In genomic region chr18:48781990-48782368, GRCh38 we compare ENCODE assay signal across 10 cellular contexts.
DNase-seq lines count a peak whose midpoint lies in the region; ATAC-seq, FAIRE-seq and TF ChIP-seq lines count a peak whose summit lies in the region.
"Had no signal": no experiment of that assay in that cellular context is flagged by ENCODE, and none has a peak within 500 bp of the region (broad histone marks: within the 10 kb centered on the region; RNA-seq: fewer than 3 reads in every experiment).

No MANE protein-coding gene starts in this region.

- TF ChIP-seq CTCF in endodermal cell (conservative IDR thresholded peaks at IDR 0.05) (no peak), mesothelial cell of epicardium (IDR thresholded peaks at IDR 0.05; ENCODE audit: unreplicated experiment) (no peak)

- H3K4me1 ChIP-seq in GM23248 (ENCODE audit: insufficient read depth) (peaks cover 38% of the 10 kb centered on the region), endodermal cell (ENCODE audit: control insufficient read depth, insufficient read depth, low read length) (peaks cover 17% of the 10 kb centered on the region)

- H3K9me2 ChIP-seq in GM23248 (ENCODE audit: insufficient read depth): no peaks in the 10 kb centered on the region

- peak overlapping the region; percentile 64 for H3K4me2 ChIP-seq in GM23248 (ENCODE audit: unreplicated experiment)
- H3K4me2 ChIP-seq: PC-9 had no signal

- H3K4me3 ChIP-seq in GM23248 (peak overlapping the region; percentile 48), endodermal cell (ENCODE audit: low read length) (no peak overlapping the region)
- H3K4me3 ChIP-seq: PC-9 had no signal

- no peak overlapping the region for H2AFZ ChIP-seq in GM23248
- H2AFZ ChIP-seq: PC-9 had no signal

- no peak for ATAC-seq in stimulated activated memory B cell treated with anti-CD40 and anti-IgM and Interleukin-4, amounts not matched to agents 10 μg/mL and 1 μg/mL and 100 μg/mL, for 72 hours
- no peak for ATAC-seq in esophagus mucosa

- H3K27me3 ChIP-seq in GM23248 (replicated peaks; ENCODE audit: insufficient read depth) (no peaks in the 10 kb centered on the region), endodermal cell (ENCODE audit: control insufficient read depth, insufficient read depth, low read length, poor library complexity, severe bottlenecking) (no peaks in the 10 kb centered on the region)
- H3K27me3 ChIP-seq: BE2C had no signal

- H3K27ac Mint-ChIP-seq in endodermal cell (peak overlapping the region; percentile 90), mesothelial cell of epicardium (peak overlapping the region; percentile 98)
- H3K27ac Mint-ChIP-seq in stimulated activated memory B cell treated with anti-CD40 and anti-IgM and Interleukin-4, amounts not matched to agents 10 μg/mL and 1 μg/mL and 100 μg/mL, for 72 hours: peak overlapping the region; percentile 64

- H3K27me3 Mint-ChIP-seq in endodermal cell (ENCODE audit: insufficient read depth): no peaks in the 10 kb centered on the region
- H3K27me3 Mint-ChIP-seq in mesothelial cell of epicardium (ENCODE audit: low read depth): no peaks in the 10 kb centered on the region
- H3K27me3 Mint-ChIP-seq in stimulated activated memory B cell treated with anti-CD40 and anti-IgM and Interleukin-4, amounts not matched to agents 10 μg/mL and 1 μg/mL and 100 μg/mL, for 72 hours: no peaks in the 10 kb centered on the region

- H3K36me3 ChIP-seq in GM23248 (ENCODE audit: low read depth) (peaks cover 3% of the 10 kb centered on the region; the same call in 1 of the 2 replicates), endodermal cell (ENCODE audit: control insufficient read depth, insufficient read depth, low read length) (peaks cover 12% of the 10 kb centered on the region)
- H3K36me3 ChIP-seq: BE2C had no signal

- H3K4me1 Mint-ChIP-seq in endodermal cell (peaks cover 45% of the 10 kb centered on the region), mesothelial cell of epicardium (peaks cover 76% of the 10 kb centered on the region)
- peaks cover 62% of the 10 kb centered on the region for H3K4me1 Mint-ChIP-seq in stimulated activated memory B cell treated with anti-CD40 and anti-IgM and Interleukin-4, amounts not matched to agents 10 μg/mL and 1 μg/mL and 100 μg/mL, for 72 hours

- H3K36me3 Mint-ChIP-seq in endodermal cell (ENCODE audit: low read depth): no peaks in the 10 kb centered on the region
- H3K36me3 Mint-ChIP-seq in mesothelial cell of epicardium: no peaks in the 10 kb centered on the region
- H3K36me3 Mint-ChIP-seq in stimulated activated memory B cell treated with anti-CD40 and anti-IgM and Interleukin-4, amounts not matched to agents 10 μg/mL and 1 μg/mL and 100 μg/mL, for 72 hours: no peaks in the 10 kb centered on the region

- peaks cover 20% of the 10 kb centered on the region for H3F3A ChIP-seq in GM23248 (ENCODE audit: insufficient read depth)

- H3K27ac ChIP-seq in GM23248 (peak overlapping the region; percentile 92), endodermal cell (ENCODE audit: low read depth, low read length) (peak overlapping the region; percentile 98)
- H3K27ac ChIP-seq: PC-9 had no signal

- H4K20me1 ChIP-seq in GM23248 (ENCODE audit: insufficient read depth): no peaks in the 10 kb centered on the region

- H3K9ac ChIP-seq in GM23248 (peak overlapping the region; percentile 79), endodermal cell (ENCODE audit: extremely low read depth, low read length, poor library complexity, severe bottlenecking) (no peak overlapping the region)

- FAIRE-seq in HTR-8/SVneo (lab: Jason Lieb, UNC): no peak

- peaks cover 12% of the 10 kb centered on the region for H3K79me2 ChIP-seq in GM23248 (ENCODE audit: insufficient read depth)

- H3K9me3 ChIP-seq in GM23248 (ENCODE audit: low read depth): no peaks in the 10 kb centered on the region
- H3K9me3 ChIP-seq in endodermal cell (ENCODE audit: control insufficient read depth, low read length): no peaks in the 10 kb centered on the region
- H3K9me3 ChIP-seq: BE2C had no signal

- WGBS in GM23248 (ENCODE audit: low coverage in 1 of 2, low lambda C conversion rate in 2 of 2, missing lambda C conversion rate in 2 of 2), 2 experiments: 75% methylated on average over 2 of the region's 2 CpGs
- WGBS in endodermal cell (ENCODE audit: insufficient coverage in 1 of 2, insufficient read length in 1 of 2), 2 experiments: 100% methylated on average over 1 to 2 of the region's 2 CpGs

- peak; percentile 30 for DNase-seq in GM23248
- DNase-seq in endodermal cell: no peak
- no peak for DNase-seq in mesothelial cell of epicardium (ENCODE audit: low spot score in 2 of 2, unreplicated experiment in 2 of 2)
- DNase-seq in DMS 273 (lab: John Stamatoyannopoulos, UW; ENCODE audit: unreplicated experiment): no peak
- DNase-seq in medulla oblongata (ENCODE audit: extremely low spot score): no peak
- no peak for DNase-seq in HTR-8/SVneo (ENCODE audit: insufficient read length, low spot score)
- DNase-seq: BE2C had no signal

- in situ Hi-C loops in GM23248 (cut with MboI): no loop called here

- no peak overlapping the region for H3K4me3 Mint-ChIP-seq in endodermal cell
- no peak overlapping the region for H3K4me3 Mint-ChIP-seq in mesothelial cell of epicardium
- no peak overlapping the region for H3K4me3 Mint-ChIP-seq in stimulated activated memory B cell treated with anti-CD40 and anti-IgM and Interleukin-4, amounts not matched to agents 10 μg/mL and 1 μg/mL and 100 μg/mL, for 72 hours

- no peaks in the 10 kb centered on the region for H3K9me3 Mint-ChIP-seq in endodermal cell
- no peaks in the 10 kb centered on the region for H3K9me3 Mint-ChIP-seq in mesothelial cell of epicardium
- H3K9me3 Mint-ChIP-seq in stimulated activated memory B cell treated with anti-CD40 and anti-IgM and Interleukin-4, amounts not matched to agents 10 μg/mL and 1 μg/mL and 100 μg/mL, for 72 hours: no peaks in the 10 kb centered on the region
